Comparison of ENCODE assay signal across 2 cellular contexts in the genomic region with DNA sequence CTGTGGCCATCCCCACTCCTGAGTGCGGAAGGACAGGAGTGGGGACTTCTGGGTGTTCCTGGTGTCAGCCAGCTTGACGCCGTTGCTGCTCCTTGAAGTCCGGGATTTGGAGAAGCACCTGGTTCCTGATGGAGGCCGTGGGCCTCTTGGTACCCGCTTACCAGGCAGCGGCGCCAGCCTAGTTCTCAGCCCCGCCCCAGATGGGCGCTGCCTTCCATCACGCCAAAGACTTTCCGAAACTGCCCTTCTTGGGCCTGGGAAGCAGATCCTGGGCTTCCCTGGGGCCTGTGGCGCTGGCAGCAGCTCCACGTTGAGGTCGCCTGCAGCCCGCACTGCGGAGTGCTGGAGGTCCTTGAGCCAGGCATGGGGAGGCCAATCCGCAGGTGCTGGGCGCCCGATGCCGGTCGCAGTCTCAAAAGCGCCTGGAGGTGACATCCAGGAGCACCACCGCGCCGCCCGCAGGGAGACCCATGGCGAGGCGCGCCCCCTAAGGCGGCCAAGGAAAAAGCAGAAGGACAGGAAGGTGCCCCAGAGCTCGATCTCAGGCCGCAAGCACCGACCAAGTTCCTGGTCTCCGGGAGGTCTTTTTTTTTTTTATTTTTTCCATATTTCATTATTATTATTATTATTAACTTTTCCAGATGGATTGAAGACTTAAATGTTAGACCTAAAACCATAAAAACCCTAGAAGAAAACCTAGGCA. TPM values are rescaled to one million over a fixed set of nuclear protein-coding genes. Genes with fewer than 3 reads are reported as not detected.
"Had no signal": no experiment of that assay in that cellular context is flagged by ENCODE, and none has a peak within 500 bp of the region (broad histone marks: within the 10 kb centered on the region; RNA-seq: fewer than 3 reads in every experiment).

No MANE protein-coding gene starts in this region.

RNA-seq across cellular contexts. Expression of a gene that starts 59.6 kb away (rescaled TPM):
- total RNA-seq: G401, GM12878 had no signal
